ENCODE assay signal across 10 cellular contexts in the genomic region with DNA sequence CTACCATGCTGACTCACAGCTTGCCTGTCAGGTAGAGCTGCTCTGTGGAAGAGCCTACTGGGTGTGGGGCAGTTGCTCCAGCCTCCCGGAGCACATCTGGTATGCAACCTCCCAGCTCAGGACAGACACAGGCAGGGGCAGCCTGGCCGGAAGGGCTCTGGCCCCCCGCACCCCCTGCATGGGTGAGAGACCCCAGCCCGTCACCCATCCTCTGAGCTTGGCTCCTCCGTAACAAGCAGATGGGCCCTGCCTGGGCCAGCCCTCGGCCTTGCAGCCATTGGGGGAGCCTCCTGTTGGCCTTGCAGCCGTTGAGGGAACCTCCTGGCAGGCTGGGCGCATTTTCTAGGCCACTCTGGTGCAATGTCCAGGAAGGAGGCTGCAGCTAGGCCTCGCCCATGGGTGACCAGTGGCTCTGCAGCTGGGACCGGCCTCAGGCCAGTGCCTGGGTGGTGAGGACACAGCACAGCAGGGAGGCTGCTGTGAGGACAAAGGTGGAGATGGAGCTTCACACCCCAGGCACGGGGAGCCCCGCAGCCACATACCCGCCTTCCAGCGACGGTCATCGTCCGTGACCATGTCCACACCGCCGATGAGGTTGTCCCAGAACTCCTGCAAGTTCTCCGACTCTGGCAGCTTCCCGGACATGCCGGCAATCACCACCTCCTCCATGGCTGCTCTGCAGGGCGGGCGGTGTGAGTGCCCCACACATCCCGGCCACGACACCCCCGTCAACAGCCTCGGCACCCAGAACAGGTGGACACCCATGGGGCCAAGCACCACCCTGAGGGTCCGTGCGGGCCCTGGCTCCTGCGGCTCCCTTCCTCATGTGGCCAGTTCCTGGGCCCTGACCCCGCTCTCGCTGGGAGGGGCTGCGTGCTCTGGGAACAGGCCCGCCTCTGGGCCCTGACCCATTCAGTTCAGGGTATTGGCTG. TPM values are rescaled to one million over a fixed set of nuclear protein-coding genes. Genes with fewer than 3 reads are reported as not detected.
DNase-seq lines count a peak whose midpoint lies in the region; ATAC-seq and TF ChIP-seq lines count a peak whose summit lies in the region.
"Had no signal": no experiment of that assay in that cellular context is flagged by ENCODE, and none has a peak within 500 bp of the region (broad histone marks: within the 10 kb centered on the region; RNA-seq: fewer than 3 reads in every experiment).

No MANE protein-coding gene starts in this region.

- DNase-seq in memory B cell (ENCODE audit: low spot score in 2 of 2), result no peak
- no peak for DNase-seq in HT-29 (ENCODE audit: low spot score)
- DNase-seq in effector CD4-positive, alpha-beta T cell, result no peak
- DNase-seq in DMS153 (lab: John Stamatoyannopoulos, UW), result no peak
- DNase-seq in middle frontal gyrus (ENCODE audit: extremely low spot score, low spot score), result no peak
- DNase-seq: NCI-H1436 treated with DMSO at 0.1 percent for 48 hours; stimulated activated CD4-positive, alpha-beta T cell treated with anti-CD3 and anti-CD28 coated beads, Interleukin-4, amount 100 ng/mL, for 1 hour had no signal

- H3K9me3 Mint-ChIP-seq in brain, result no peaks in the 10 kb centered on the region
- H3K9me3 Mint-ChIP-seq in memory B cell, result no peaks in the 10 kb centered on the region

- H3K36me3 Mint-ChIP-seq in brain, result peaks cover 3% of the 10 kb centered on the region
- peaks cover 7% of the 10 kb centered on the region for H3K36me3 Mint-ChIP-seq in memory B cell

- H3K4me3 ChIP-seq in ACC112 (ENCODE audit: low read depth, low read length) (peak overlapping the region; percentile 83), HUES6 (ENCODE audit: low read depth, low read length) (peak overlapping the region; percentile 67)

- H3K27ac ChIP-seq in ACC112 (ENCODE audit: low read depth, low read length) (no peak overlapping the region), HUES6 (ENCODE audit: low read depth, low read length) (peak overlapping the region; percentile 37; the same call in 1 of the 2 replicates)

- ATAC-seq in memory B cell (ENCODE audit: low read depth), result no peak

- H3K4me1 ChIP-seq in ACC112 (ENCODE audit: control insufficient read depth, insufficient read depth, low read length, unreplicated experiment) (peaks cover 16% of the 10 kb centered on the region), HUES6 (ENCODE audit: control insufficient read depth, insufficient read depth, low read length) (peaks cover 38% of the 10 kb centered on the region)

- peak overlapping the region; percentile 73 for H3K9ac ChIP-seq in HUES6 (ENCODE audit: low read length)

- peaks cover 11% of the 10 kb centered on the region; the same call in 1 of the 2 replicates for H3K36me3 ChIP-seq in ACC112 (ENCODE audit: insufficient read depth, low read length)
- H3K36me3 ChIP-seq in HUES6 (ENCODE audit: control insufficient read depth, insufficient read depth, low read length), result peaks cover 55% of the 10 kb centered on the region

- H3K4me3 Mint-ChIP-seq in brain, result peak overlapping the region; percentile 68 to 82 (median 78)
- H3K4me3 Mint-ChIP-seq in memory B cell, result peak overlapping the region; percentile 17

- H3K4me1 Mint-ChIP-seq in brain (peaks cover 13% of the 10 kb centered on the region), memory B cell (peaks cover 6% of the 10 kb centered on the region)

- H3K27ac Mint-ChIP-seq in brain (peak overlapping the region in 2 of 5 experiments; percentile 75 to 82), memory B cell (no peak overlapping the region)

- H3K27me3 Mint-ChIP-seq in brain, result no peaks in the 10 kb centered on the region
- no peaks in the 10 kb centered on the region for H3K27me3 Mint-ChIP-seq in memory B cell

- H3K9me3 ChIP-seq in HUES6 (ENCODE audit: control insufficient read depth, insufficient read depth, low read depth, low read length), result no peaks in the 10 kb centered on the region

- H3K27me3 ChIP-seq in ACC112 (ENCODE audit: insufficient read depth, low read length), result no peaks in the 10 kb centered on the region
- no peaks in the 10 kb centered on the region for H3K27me3 ChIP-seq in HUES6 (ENCODE audit: control insufficient read depth, insufficient read depth, low read length)

- no peak overlapping the region for H2AFZ ChIP-seq in ACC112 (ENCODE audit: low read length, unreplicated experiment)

- peaks cover 25% of the 10 kb centered on the region for H3K79me2 ChIP-seq in ACC112 (ENCODE audit: control insufficient read depth, insufficient read depth, low read length, unreplicated experiment)

- no peak for TF ChIP-seq CTCF in brain (conservative IDR thresholded peaks at IDR 0.05)

RNA-seq across cellular contexts. Expression of a gene that starts 2.0 kb away (rescaled TPM):
- polyA plus RNA-seq in brain (ENCODE audit: insufficient read depth, low read depth, low replicate concordance), result 170 TPM
- total RNA-seq in HT-29 (2014; rRNA removed; shearing (Covaris generic)), result 477 and 592 TPM in 2 replicates

RNA-seq across cellular contexts. Expression of a gene that starts 30.4 kb away (rescaled TPM):
- polyA plus RNA-seq in brain (ENCODE audit: insufficient read depth, low read depth, low replicate concordance), result 110 TPM
- 320 and 339 TPM in 2 replicates for total RNA-seq in HT-29 (2014; rRNA removed; shearing (Covaris generic))

RNA-seq across cellular contexts. Expression of a gene that starts 44.3 kb away (rescaled TPM):
- 231 TPM for polyA plus RNA-seq in brain (ENCODE audit: insufficient read depth, low read depth, low replicate concordance)
- total RNA-seq in HT-29 (2014; rRNA removed; shearing (Covaris generic)), result 281 and 295 TPM in 2 replicates

RNA-seq across cellular contexts. Expression of a gene that starts 44.4 kb away (rescaled TPM):
- 45.0 TPM for polyA plus RNA-seq in brain (ENCODE audit: insufficient read depth, low read depth, low replicate concordance)
- 49.5 and 52.6 TPM in 2 replicates for total RNA-seq in HT-29 (2014; rRNA removed; shearing (Covaris generic))

RNA-seq across cellular contexts. Expression of a gene that starts 58.5 kb away (rescaled TPM):
- polyA plus RNA-seq in brain (ENCODE audit: insufficient read depth, low read depth, low replicate concordance), result 170 TPM
- 167 and 221 TPM in 2 replicates for total RNA-seq in HT-29 (2014; rRNA removed; shearing (Covaris generic))
